ENCODE assay signal across 19 cellular contexts in genomic region chr11:69393178-69393832, GRCh38.
"Had no signal": no experiment of that assay in that cellular context is flagged by ENCODE, and none has a peak within 500 bp of the region (broad histone marks: within the 10 kb centered on the region; RNA-seq: fewer than 3 reads in every experiment).

No MANE protein-coding gene starts in this region.

- H3K9me3 ChIP-seq: pancreas had no signal

- H3K27me3 ChIP-seq: gastrocnemius medialis, left lung, pancreas had no signal

- H3K4me1 ChIP-seq: esophagus muscularis mucosa, gastrocnemius medialis, left lung, lower lobe of right lung, pancreas had no signal

- ATAC-seq: effector memory CD8-positive, alpha-beta T cell; gastrocnemius medialis; left lung; lower lobe of right lung; naive thymus-derived CD4-positive, alpha-beta T cell; pancreas had no signal

- H3K36me3 ChIP-seq: esophagus muscularis mucosa, gastrocnemius medialis, heart right ventricle, left lung, lower lobe of right lung, pancreas had no signal

- H3K4me3 ChIP-seq: esophagus muscularis mucosa, gastrocnemius medialis, heart right ventricle, left lung, lower lobe of right lung, pancreas had no signal

- FAIRE-seq: colon, pancreas, small intestine had no signal

- DNase-seq: cerebellar nuclear complex; effector memory CD8-positive, alpha-beta T cell; gastrocnemius medialis; heart right ventricle; hypothalamus; islet precursor cell; lower lobe of right lung; naive thymus-derived CD4-positive, alpha-beta T cell; nephron progenitor cell; nucleus accumbens; small intestine; stimulated activated CD4-positive, alpha-beta T cell treated with anti-CD3 and anti-CD28 coated beads, Interleukin-2, amount 100 ng/mL, for 48 hours; stimulated activated naive CD4-positive, alpha-beta T cell treated with Interleukin-2 at 50 U/mL for 16 hours; trophoblast cell had no signal

- H3K27ac ChIP-seq: epithelial cell of prostate, esophagus muscularis mucosa, gastrocnemius medialis, heart right ventricle, left lung, lower lobe of right lung, pancreas had no signal
